Comparison of ENCODE assay signal across 2 cellular contexts in genomic region chr20:63017076-63017825, GRCh38.
TF ChIP-seq lines count a peak whose summit lies in the region.

No MANE protein-coding gene starts in this region.

TF ChIP-seq in GM12878, 131 proteins besides CTCF, POLR2A, EP300 and RAD21:
- no peak for TF ChIP-seq NKRF (conservative IDR thresholded peaks at IDR 0.05)
- 0 out of 3 replicates have a peak, but pooled peaks of 1 of the 2 experiments have one; percentile 10 for TF ChIP-seq EGR1 (IDR thresholded peaks at IDR 0.05; ENCODE audit: borderline replicate concordance in 1 of 2, low read depth in 2 of 2, low read length in 2 of 2)
- no peak for TF ChIP-seq NFXL1 (IDR thresholded peaks at IDR 0.05; ENCODE audit: borderline replicate concordance)
- TF ChIP-seq PML (IDR thresholded peaks at IDR 0.05; ENCODE audit: low read length) = no peak
- no peak for TF ChIP-seq SREBF1 (IDR thresholded peaks at IDR 0.05; ENCODE audit: low read length)
- TF ChIP-seq ZNF217 (IDR thresholded peaks at IDR 0.05) = no peak

TF ChIP-seq in HepG2, 621 proteins besides CTCF, POLR2A, EP300 and RAD21:
- no peak for TF ChIP-seq MLLT10 (CRISPR knock-in tag; IDR thresholded peaks at IDR 0.05)
- TF ChIP-seq ZGPAT (CRISPR knock-in tag; IDR thresholded peaks at IDR 0.05) = no peak
- TF ChIP-seq AGO2 (optimal IDR thresholded peaks at IDR 0.05; ENCODE audit: low read depth, low read length) = no peak
- 0 out of 2 replicates have a peak, but pooled peaks have one; percentile 6 for TF ChIP-seq SRY (CRISPR knock-in tag; IDR thresholded peaks at IDR 0.05)
- 0 out of 2 replicates have a peak, but pooled peaks have one; percentile 35 for TF ChIP-seq SAFB2 (CRISPR knock-in tag; IDR thresholded peaks at IDR 0.05; ENCODE audit: borderline replicate concordance, low read depth)
- no peak for TF ChIP-seq RXRA (CRISPR knock-in tag; IDR thresholded peaks at IDR 0.05)
- TF ChIP-seq FOXA1 (IDR thresholded peaks at IDR 0.05) = no peak
- TF ChIP-seq FOXA1 (CRISPR knock-in tag; IDR thresholded peaks at IDR 0.05) = no peak
- TF ChIP-seq TRIM22 (IDR thresholded peaks at IDR 0.05) = no peak
- no peak for TF ChIP-seq RBFOX2 (IDR thresholded peaks at IDR 0.05; ENCODE audit: low read depth, low read length)
- TF ChIP-seq SPEN (CRISPR knock-in tag; IDR thresholded peaks at IDR 0.05; ENCODE audit: low read depth) = no peak
- TF ChIP-seq KLF9 (CRISPR knock-in tag; IDR thresholded peaks at IDR 0.05; ENCODE audit: low read depth) = no peak
- no peak for TF ChIP-seq USF2 (IDR thresholded peaks at IDR 0.05; ENCODE audit: low read depth, low read length)
- TF ChIP-seq USF2 (CRISPR knock-in tag; IDR thresholded peaks at IDR 0.05; ENCODE audit: borderline replicate concordance) = no peak
- no peak for TF ChIP-seq ZNF790 (CRISPR knock-in tag; IDR thresholded peaks at IDR 0.05; ENCODE audit: borderline replicate concordance)
- TF ChIP-seq CCDC6 (CRISPR knock-in tag; IDR thresholded peaks at IDR 0.05) = no peak
- TF ChIP-seq TBP (CRISPR knock-in tag; IDR thresholded peaks at IDR 0.05) = no peak
